ENCODE assay signal across 37 cellular contexts in the genomic region with DNA sequence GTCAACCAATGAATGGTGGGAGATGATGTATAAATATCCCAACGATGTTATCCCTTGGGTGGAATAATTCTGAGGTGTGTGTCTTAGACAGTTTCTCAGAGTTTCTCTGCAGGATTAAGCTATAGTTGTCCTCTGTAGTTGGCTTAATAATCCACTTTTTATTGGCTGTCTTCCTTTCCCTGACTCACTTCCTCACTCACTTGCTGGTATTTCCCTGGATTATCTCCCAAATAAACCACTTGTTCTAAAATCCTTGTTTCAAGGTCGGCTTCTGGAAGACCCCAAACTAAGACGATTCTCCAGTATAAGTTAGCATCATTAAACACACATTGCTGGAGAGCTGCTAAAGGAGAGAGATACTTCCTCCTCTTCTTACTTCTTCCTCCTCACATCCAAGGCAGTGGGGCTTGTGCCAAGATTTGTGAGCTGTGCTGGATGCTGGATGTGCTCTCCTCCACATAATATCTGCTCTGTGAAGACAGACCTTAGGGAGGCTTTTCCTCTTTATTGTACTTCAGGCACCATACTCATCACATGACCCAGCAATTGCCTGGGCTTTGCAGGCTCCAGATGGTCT. TPM values are rescaled to one million over a fixed set of nuclear protein-coding genes. Genes with fewer than 3 reads are reported as not detected.
DNase-seq lines count a peak whose midpoint lies in the region; ATAC-seq, FAIRE-seq and TF ChIP-seq lines count a peak whose summit lies in the region.
"Had no signal": no experiment of that assay in that cellular context is flagged by ENCODE, and none has a peak within 500 bp of the region (broad histone marks: within the 10 kb centered on the region; RNA-seq: fewer than 3 reads in every experiment).

No MANE protein-coding gene starts in this region.

- BruUV-seq in endothelial cell of umbilical vein (replicated peaks; lab: Mats Ljungman, UMichigan) = no TSS peak

- no peak overlapping the region for H2AFZ ChIP-seq in endothelial cell of umbilical vein (ENCODE audit: low read depth, low read length)
- H2AFZ ChIP-seq: hepatocyte had no signal

- TF ChIP-seq CTCF in endothelial cell of umbilical vein (IDR thresholded peaks at IDR 0.05; ENCODE audit: extremely low read depth in 1 of 2, insufficient read depth in 1 of 2, low read depth in 1 of 2, low read length in 2 of 2) (no peak), tibial artery (IDR thresholded peaks at IDR 0.05) (no peak)

- dilution Hi-C loops in endothelial cell of umbilical vein (cut with MboI; ENCODE audit: extremely low pct_ligation_motif_present, low sequenced_read_pairs) = no loop called here

- no peak for ATAC-seq in activated T-cell treated with anti-CD3 and anti-CD28 coated beads, Interleukin-2, amount 50 U/mL, for 72 hours (replicated peaks in 1 of 2)
- ATAC-seq: activated CD8-positive, alpha-beta memory T cell treated with anti-CD3 and anti-CD28 coated beads, Interleukin-2, amount 10 ng/mL, durations not matched to agents 7 days and 5 days; gastroesophageal sphincter; right cardiac atrium; stimulated activated effector memory CD8-positive, alpha-beta T cell treated with anti-CD3 and anti-CD28 coated beads, Interleukin-12 subunit alpha, Interleukin-12 subunit beta, amount 100 ng/mL, for 72 hours had no signal

- H3K4me1 ChIP-seq in endothelial cell of umbilical vein (ENCODE audit: control insufficient read depth, extremely low read depth, insufficient read depth, low read length) = peaks cover 7% of the 10 kb centered on the region
- H3K4me1 ChIP-seq in tibial artery = peaks cover 0 to 36% (median 6%) of the 10 kb centered on the region in 4 donors
- H3K4me1 ChIP-seq: breast epithelium had no signal

- peaks cover 0 to 5% of the 10 kb centered on the region in 2 experiments for H3K27me3 ChIP-seq in endothelial cell of umbilical vein (ENCODE audit: control insufficient read depth in 2 of 2, insufficient read depth in 2 of 2, low read length in 2 of 2)
- no peaks in the 10 kb centered on the region for H3K27me3 ChIP-seq in tibial artery
- H3K27me3 ChIP-seq: breast epithelium, gastroesophageal sphincter had no signal

- no peak overlapping the region for H3K4me3 Mint-ChIP-seq in activated T-cell treated with anti-CD3 and anti-CD28 coated beads, Interleukin-2, amount 50 U/mL, for 72 hours
- H3K4me3 Mint-ChIP-seq: activated B cell treated with CpG ODN at 0.5 μM for 24 hours; activated CD8-positive, alpha-beta memory T cell treated with anti-CD3 and anti-CD28 coated beads, Interleukin-2, amount 10 ng/mL, durations not matched to agents 7 days and 5 days; CD4-positive, alpha-beta memory T cell; neural crest cell; stimulated activated effector memory CD8-positive, alpha-beta T cell treated with anti-CD3 and anti-CD28 coated beads, Interleukin-12 subunit alpha, Interleukin-12 subunit beta, amount 100 ng/mL, for 72 hours had no signal

- H3K27me3 Mint-ChIP-seq in activated T-cell treated with anti-CD3 and anti-CD28 coated beads, Interleukin-2, amount 50 U/mL, for 72 hours (ENCODE audit: low read depth) = peaks cover 54% of the 10 kb centered on the region

- H3K4me2 ChIP-seq in endothelial cell of umbilical vein (ENCODE audit: insufficient read depth, low read length) = no peak overlapping the region
- H3K4me2 ChIP-seq: hepatocyte had no signal

- no peaks in the 10 kb centered on the region for H3K36me3 Mint-ChIP-seq in activated T-cell treated with anti-CD3 and anti-CD28 coated beads, Interleukin-2, amount 50 U/mL, for 72 hours (ENCODE audit: insufficient read depth in 2 of 2)
- H3K36me3 Mint-ChIP-seq: activated CD8-positive, alpha-beta memory T cell treated with anti-CD3 and anti-CD28 coated beads, Interleukin-2, amount 10 ng/mL, durations not matched to agents 7 days and 5 days; CD4-positive, alpha-beta memory T cell; stimulated activated effector memory CD8-positive, alpha-beta T cell treated with anti-CD3 and anti-CD28 coated beads, Interleukin-12 subunit alpha, Interleukin-12 subunit beta, amount 100 ng/mL, for 72 hours had no signal

- H3K27ac ChIP-seq in endothelial cell of umbilical vein (ENCODE audit: insufficient read depth, low read depth, low read length) (no peak overlapping the region), tibial artery (peak overlapping the region; percentile 21 to 56)
- H3K27ac ChIP-seq: breast epithelium, gastroesophageal sphincter, hepatocyte had no signal

- no peak for FAIRE-seq in endothelial cell of umbilical vein (lab: Jason Lieb, UNC)
- FAIRE-seq: colon, GM19239 had no signal

- H3K4me1 Mint-ChIP-seq in activated T-cell treated with anti-CD3 and anti-CD28 coated beads, Interleukin-2, amount 50 U/mL, for 72 hours (ENCODE audit: low read depth) = no peaks in the 10 kb centered on the region
- H3K4me1 Mint-ChIP-seq: activated B cell treated with CpG ODN at 0.5 μM for 24 hours; activated CD8-positive, alpha-beta memory T cell treated with anti-CD3 and anti-CD28 coated beads, Interleukin-2, amount 10 ng/mL, durations not matched to agents 7 days and 5 days; CD4-positive, alpha-beta memory T cell; stimulated activated effector memory CD8-positive, alpha-beta T cell treated with anti-CD3 and anti-CD28 coated beads, Interleukin-12 subunit alpha, Interleukin-12 subunit beta, amount 100 ng/mL, for 72 hours had no signal

- no peaks in the 10 kb centered on the region for H3K9me1 ChIP-seq in endothelial cell of umbilical vein (replicated peaks; ENCODE audit: control insufficient read depth, extremely low read depth, insufficient read depth, low read length)

- H3K36me3 ChIP-seq in endothelial cell of umbilical vein (ENCODE audit: control insufficient read depth in 2 of 2, extremely low read depth in 1 of 2, insufficient read depth in 2 of 2, low read length in 2 of 2) = no peaks in the 10 kb centered on the region
- no peaks in the 10 kb centered on the region for H3K36me3 ChIP-seq in tibial artery
- H3K36me3 ChIP-seq: breast epithelium, gastroesophageal sphincter had no signal

- H3K9me3 Mint-ChIP-seq in activated T-cell treated with anti-CD3 and anti-CD28 coated beads, Interleukin-2, amount 50 U/mL, for 72 hours = no peaks in the 10 kb centered on the region
- H3K9me3 Mint-ChIP-seq: activated B cell treated with CpG ODN at 0.5 μM for 24 hours; CD4-positive, alpha-beta memory T cell; neural crest cell; stimulated activated effector memory CD8-positive, alpha-beta T cell treated with anti-CD3 and anti-CD28 coated beads, Interleukin-12 subunit alpha, Interleukin-12 subunit beta, amount 100 ng/mL, for 72 hours had no signal

- H4K20me1 ChIP-seq in endothelial cell of umbilical vein (replicated peaks; ENCODE audit: control insufficient read depth, extremely low read depth, insufficient read depth, low read length) = no peaks in the 10 kb centered on the region

- no peak overlapping the region for H3K9ac ChIP-seq in endothelial cell of umbilical vein (replicated peaks; ENCODE audit: extremely low read depth, insufficient read depth, low read length)

- CTCF ChIA-PET in endothelial cell of umbilical vein (lab: Charles Lee) = interaction anchor here (0.7 to 7.1 kb wide), 10 partner anchors 19 to 1922 kb away, joined by 3 to 110 read pairs (median 6); a partner anchor contains a TSS

- H3K79me2 ChIP-seq in endothelial cell of umbilical vein (ENCODE audit: control insufficient read depth, insufficient read depth, low read length) = no peaks in the 10 kb centered on the region
- H3K79me2 ChIP-seq: hepatocyte had no signal

- TF ChIP-seq POLR2A in endothelial cell of umbilical vein (IDR thresholded peaks at IDR 0.05; ENCODE audit: low read depth, low read length) = no peak

- intact Hi-C loops in endothelial cell of umbilical vein (cut with micrococcal nuclease) = no loop called here
- intact Hi-C loops in tibial artery (cut with DNase I; ENCODE audit: low total_unique reads) = loop anchor here (10.0 kb wide), 1 partner anchor 450 kb away; no protein-coding TSS in a partner anchor

- DNase-seq in NCI-H1694 treated with DMSO at 0.1 percent for 48 hours (lab: John Stamatoyannopoulos, UW) = peak; percentile 36
- no peak for DNase-seq in NCI-H1694 (lab: John Stamatoyannopoulos, UW)
- peak; percentile 81 to 91 for DNase-seq in NCI-H524 (lab: John Stamatoyannopoulos, UW)
- peak; percentile 23 for DNase-seq in endothelial cell of umbilical vein (ENCODE audit: low read depth, low spot score)
- no peak for DNase-seq in tibial artery
- DNase-seq in activated T-cell treated with anti-CD3 and anti-CD28 coated beads, Interleukin-2, amount 50 U/mL, for 1 hour = no peak
- no peak for DNase-seq in NCI-H1436 treated with DMSO at 0.1 percent for 48 hours (lab: John Stamatoyannopoulos, UW)
- no peak for DNase-seq in activated T-cell treated with anti-CD3 and anti-CD28 coated beads, Interleukin-2, amount 50 U/mL, for 72 hours
- DNase-seq: 8988T; activated B cell treated with CpG ODN at 0.5 μM for 24 hours; activated CD4-positive, alpha-beta T cell treated with anti-CD3 and anti-CD28 coated beads, Interleukin-2, amount 50 U/mL, for 1 hour; activated CD8-positive, alpha-beta memory T cell treated with anti-CD3 and anti-CD28 coated beads, Interleukin-2, amount 10 ng/mL, durations not matched to agents 7 days and 5 days; activated naive CD4-positive, alpha-beta T cell treated with Interleukin-2 at 50 U/mL for 16 hours; CD4-positive, alpha-beta memory T cell; effector memory CD4-positive, alpha-beta T cell; GF-D8; H7; mammary epithelial cell; NCI-H1105 treated with DMSO at 0.1 percent for 48 hours; NCI-H2107; NK-92 treated with Interleukin-12 subunit alpha and Interleukin-12 subunit beta, amount 100 ng/mL, for 24 hours; SHP77 treated with DMSO at 0.1 percent for 48 hours; stimulated activated CD4-positive, alpha-beta T cell treated with anti-CD3 and anti-CD28 coated beads, Interleukin-4, amount 100 ng/mL, for 1 hour; substantia nigra had no signal

- H3K4me3 ChIP-seq in endothelial cell of umbilical vein (replicated peaks in 1 of 3; ENCODE audit: insufficient read depth in 1 of 3, low read depth in 1 of 3, low read length in 3 of 3) (no peak overlapping the region), tibial artery (no peak overlapping the region)
- H3K4me3 ChIP-seq: breast epithelium, gastroesophageal sphincter, hepatocyte had no signal

- POLR2A ChIA-PET in endothelial cell of umbilical vein (lab: Charles Lee) = no interaction called here

- H3K27ac Mint-ChIP-seq in activated T-cell treated with anti-CD3 and anti-CD28 coated beads, Interleukin-2, amount 50 U/mL, for 72 hours = no peak overlapping the region
- H3K27ac Mint-ChIP-seq: activated B cell treated with CpG ODN at 0.5 μM for 24 hours; activated CD8-positive, alpha-beta memory T cell treated with anti-CD3 and anti-CD28 coated beads, Interleukin-2, amount 10 ng/mL, durations not matched to agents 7 days and 5 days; CD4-positive, alpha-beta memory T cell; stimulated activated effector memory CD8-positive, alpha-beta T cell treated with anti-CD3 and anti-CD28 coated beads, Interleukin-12 subunit alpha, Interleukin-12 subunit beta, amount 100 ng/mL, for 72 hours had no signal

- no peaks in the 10 kb centered on the region for H3K9me3 ChIP-seq in endothelial cell of umbilical vein (replicated peaks; ENCODE audit: control insufficient read depth, insufficient read depth, low read length)
- H3K9me3 ChIP-seq in tibial artery = no peaks in the 10 kb centered on the region
- H3K9me3 ChIP-seq: breast epithelium, gastroesophageal sphincter had no signal

RNA-seq across cellular contexts. Expression of a gene that starts 18.7 kb away (rescaled TPM):
- 16.2 and 19.6 TPM in 2 replicates for total RNA-seq in endothelial cell of umbilical vein
- polyA plus RNA-seq in endothelial cell of umbilical vein = 5.8 and 6.5 TPM in 2 replicates
- polyA plus RNA-seq in endothelial cell of umbilical vein (2011; cell fraction: cytosol; rRNA removed) = 6.2 and 7.5 TPM in 2 replicates
- polyA plus RNA-seq in endothelial cell of umbilical vein (2011; cell fraction: nucleus; rRNA removed) = 24.5 and 32.1 TPM in 2 replicates
- polyA plus RNA-seq in endothelial cell of umbilical vein (2012) = 5.1 and 5.4 TPM in 2 replicates
- 44.0 and 58.3 TPM in 2 replicates for polyA minus RNA-seq in endothelial cell of umbilical vein
- polyA minus RNA-seq in endothelial cell of umbilical vein (2011; cell fraction: cytosol; rRNA and poly(A)+ RNA removed) = not detected
- 92.0 and 98.6 TPM in 2 replicates for polyA minus RNA-seq in endothelial cell of umbilical vein (2011; cell fraction: nucleus; rRNA and poly(A)+ RNA removed)
- total RNA-seq in activated T-cell treated with anti-CD3 and anti-CD28 coated beads, Interleukin-2, amount 50 U/mL, for 72 hours = 1 to 10 TPM; 1.1 to 1.7 TPM

RNA-seq across cellular contexts. Expression of a gene that starts 22.5 kb away (rescaled TPM):
- not detected in 2 replicates for total RNA-seq in endothelial cell of umbilical vein
- not detected in 2 replicates for polyA plus RNA-seq in endothelial cell of umbilical vein
- polyA plus RNA-seq in endothelial cell of umbilical vein (2011; cell fraction: cytosol; rRNA removed) = not detected in 2 replicates
- not detected in 2 replicates for polyA plus RNA-seq in endothelial cell of umbilical vein (2011; cell fraction: nucleus; rRNA removed)
- not detected in 2 replicates for polyA plus RNA-seq in endothelial cell of umbilical vein (2012)
- polyA minus RNA-seq in endothelial cell of umbilical vein = not detected in 2 replicates
- not detected for polyA minus RNA-seq in endothelial cell of umbilical vein (2011; cell fraction: cytosol; rRNA and poly(A)+ RNA removed)
- polyA minus RNA-seq in endothelial cell of umbilical vein (2011; cell fraction: nucleus; rRNA and poly(A)+ RNA removed) = not detected in 2 replicates
- total RNA-seq in activated T-cell treated with anti-CD3 and anti-CD28 coated beads, Interleukin-2, amount 50 U/mL, for 72 hours = not detected
- total RNA-seq: activated B cell treated with CpG ODN at 0.5 μM for 24 hours; activated CD8-positive, alpha-beta memory T cell treated with anti-CD3 and anti-CD28 coated beads, Interleukin-2, amount 10 ng/mL, durations not matched to agents 7 days and 5 days; CD4-positive, alpha-beta memory T cell; H7; hepatocyte; MCF 10A; NCI-H460; neural crest cell; urinary bladder had no signal
- polyA plus RNA-seq: adipose tissue; CD4-positive, alpha-beta memory T cell; esophagus; hepatocyte; urinary bladder had no signal

RNA-seq across cellular contexts. Expression of a gene that starts 53.4 kb away (rescaled TPM):
- total RNA-seq in endothelial cell of umbilical vein = 46.3 and 47.5 TPM in 2 replicates
- polyA plus RNA-seq in endothelial cell of umbilical vein = 51.7 and 55.3 TPM in 2 replicates
- 24.5 and 33.6 TPM in 2 replicates for polyA plus RNA-seq in endothelial cell of umbilical vein (2011; cell fraction: cytosol; rRNA removed)
- polyA plus RNA-seq in endothelial cell of umbilical vein (2011; cell fraction: nucleus; rRNA removed) = 427 and 466 TPM in 2 replicates
- 27.9 and 41.4 TPM in 2 replicates for polyA plus RNA-seq in endothelial cell of umbilical vein (2012)
- 42.1 and 75.4 TPM in 2 replicates for polyA minus RNA-seq in endothelial cell of umbilical vein
- polyA minus RNA-seq in endothelial cell of umbilical vein (2011; cell fraction: cytosol; rRNA and poly(A)+ RNA removed) = 32.0 TPM
- 102 and 216 TPM in 2 replicates for polyA minus RNA-seq in endothelial cell of umbilical vein (2011; cell fraction: nucleus; rRNA and poly(A)+ RNA removed)
- 10 to 100 TPM; 64.5 to 80.7 TPM for total RNA-seq in activated T-cell treated with anti-CD3 and anti-CD28 coated beads, Interleukin-2, amount 50 U/mL, for 72 hours

Comparison
In these comparisons a context has a peak if more than half of its experiments do, and no peak if none do; other contexts are left out.
1. DNase-seq: peak in NCI-H1694 treated with DMSO at 0.1 percent for 48 hours (single experiment), NCI-H524 (2 of 2) and endothelial cell of umbilical vein (single experiment); none in NCI-H1694 (single experiment), tibial artery (0 of 2), activated T-cell treated with anti-CD3 and anti-CD28 coated beads, Interleukin-2, amount 50 U/mL, for 1 hour (single experiment), NCI-H1436 treated with DMSO at 0.1 percent for 48 hours (single experiment) and activated T-cell treated with anti-CD3 and anti-CD28 coated beads, Interleukin-2, amount 50 U/mL, for 72 hours (0 of 2).